1 cellular context compared by ENCODE assay signal in genomic region chr10:102461187-102462054, GRCh38.
A peak's percentile ranks its signal among the peaks of the same experiment; 100 is the strongest.
TF ChIP-seq lines count a peak whose summit lies in the region.

No MANE protein-coding gene starts in this region.

TF ChIP-seq in IMR-90, 13 proteins besides CTCF, POLR2A, EP300 and RAD21:
- TF ChIP-seq BHLHE40 (IDR thresholded peaks at IDR 0.05; ENCODE audit: low read depth, low read length) (peak; percentile 88), NFE2L2 (IDR thresholded peaks at IDR 0.05; ENCODE audit: low read depth, low read length) (no peak), CHD1 (IDR thresholded peaks at IDR 0.05; ENCODE audit: low read depth, low read length) (no peak), FOS (IDR thresholded peaks at IDR 0.05; ENCODE audit: low read depth, low read length) (0 out of 2 replicates have a peak, but pooled peaks have one; percentile 6), USF2 (IDR thresholded peaks at IDR 0.05; ENCODE audit: low read depth, low read length) (peak; percentile 90), MAZ (IDR thresholded peaks at IDR 0.05; ENCODE audit: borderline replicate concordance, low read depth, low read length) (peak; percentile 93; the same call in 1 of the 2 replicates), CEBPB (IDR thresholded peaks at IDR 0.05; ENCODE audit: low read depth, low read length) (no peak)
